ENCODE assay signal across 16 cellular contexts in the genomic region with DNA sequence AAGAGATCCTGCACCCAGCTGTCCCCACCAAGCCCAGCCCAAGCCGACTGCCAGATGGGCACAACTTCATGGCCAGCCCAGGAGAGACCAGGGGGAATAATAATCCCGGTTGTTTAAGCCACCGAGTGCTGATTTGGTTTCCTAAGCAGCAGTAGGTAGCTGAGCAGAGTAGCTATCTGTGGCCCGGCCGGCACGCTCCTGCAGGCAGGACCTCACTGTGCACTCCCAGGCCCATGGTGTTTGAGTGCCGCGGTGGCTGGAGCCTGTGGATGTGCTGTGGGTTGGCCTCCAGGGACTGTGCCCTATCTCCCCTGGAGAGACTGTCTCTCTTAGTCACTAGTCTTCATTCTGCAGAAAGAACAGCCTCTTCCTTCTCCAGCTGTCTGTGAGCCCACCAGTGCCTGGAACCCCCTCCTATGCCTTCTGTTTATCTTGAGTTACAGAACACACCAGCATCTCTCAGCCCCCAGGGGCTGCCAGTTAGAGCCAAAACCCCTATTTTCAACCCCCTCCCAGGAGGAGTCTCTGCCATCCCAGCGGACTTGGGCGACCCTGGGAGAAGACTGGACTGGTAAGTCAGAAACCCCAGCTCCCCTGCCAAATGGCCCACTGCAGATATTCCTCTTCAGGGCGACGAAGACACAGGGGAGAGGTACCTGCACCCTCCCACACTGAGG.
A peak's percentile ranks its signal among the peaks of the same experiment; 100 is the strongest.
DNase-seq lines count a peak whose midpoint lies in the region; ATAC-seq and TF ChIP-seq lines count a peak whose summit lies in the region.
"Had no signal": no experiment of that assay in that cellular context is flagged by ENCODE, and none has a peak within 500 bp of the region (broad histone marks: within the 10 kb centered on the region; RNA-seq: fewer than 3 reads in every experiment).

No MANE protein-coding gene starts in this region.

- 0 out of 2 replicates have a peak, but pooled peaks cover 3% of the 10 kb centered on the region for H3K9me2 ChIP-seq in GM23338 (ENCODE audit: insufficient read depth)

- CTCF ChIA-PET in A673 (lab: Charles Lee), result no interaction called here

- no TSS peak for BruUV-seq in A673 (replicated peaks; lab: Mats Ljungman, UMichigan)

- H3K79me2 ChIP-seq in GM23338 (replicated peaks; ENCODE audit: insufficient read depth), result no peaks in the 10 kb centered on the region

- ATAC-seq in GM23338 (peak; percentile 42), RWPE2 (ENCODE audit: low read depth) (no peak), left cardiac atrium (no peak)
- ATAC-seq: activated T-cell treated with anti-CD3 and anti-CD28 coated beads, Interleukin-2, amount 50 U/mL, for 4 hours had no signal

- H3K27me3 Mint-ChIP-seq in GM23338 (ENCODE audit: insufficient read depth, low read depth, poor library complexity) (peaks cover 5% of the 10 kb centered on the region), mesothelial cell of epicardium (ENCODE audit: low read depth) (peaks cover 3% of the 10 kb centered on the region)
- H3K27me3 Mint-ChIP-seq: memory B cell had no signal

- H4K20me1 ChIP-seq in GM23338 (replicated peaks; ENCODE audit: insufficient read depth), result no peaks in the 10 kb centered on the region

- DNase-seq in A673 (ENCODE audit: low spot score) (peak; percentile 36), GM23338 (ENCODE audit: low spot score) (no peak), RWPE2 (ENCODE audit: low spot score) (peak; percentile 50), mesothelial cell of epicardium (ENCODE audit: low spot score in 2 of 2, unreplicated experiment in 2 of 2) (no peak), Peyer's patch (no peak), DMS153 treated with DMSO at 0.1 percent for 48 hours (lab: John Stamatoyannopoulos, UW; ENCODE audit: unreplicated experiment) (no peak), left cardiac atrium (no peak)
- DNase-seq: activated CD4-positive, CD25-positive, alpha-beta regulatory T cell; activated T-cell treated with anti-CD3 and anti-CD28 coated beads, Interleukin-2, amount 50 U/mL, for 4 hours; cortex of kidney; effector memory CD4-positive, alpha-beta T cell; occipital lobe; SJCRH30; stimulated activated CD4-positive, alpha-beta T cell treated with anti-CD3 and anti-CD28 coated beads, Interleukin-4, amount 100 ng/mL, for 24 hours; tibial artery had no signal

- no peaks in the 10 kb centered on the region for H3F3A ChIP-seq in GM23338 (replicated peaks; ENCODE audit: low read depth)

- H3K4me3 Mint-ChIP-seq in GM23338 (no peak overlapping the region), mesothelial cell of epicardium (peak overlapping the region; percentile 10)
- H3K4me3 Mint-ChIP-seq: activated T-cell treated with anti-CD3 and anti-CD28 coated beads, Interleukin-2, amount 50 U/mL, for 4 hours; memory B cell had no signal

- no peak for TF ChIP-seq POLR2A in Peyer's patch (IDR thresholded peaks at IDR 0.05)

- H3K4me1 Mint-ChIP-seq in GM23338, result peaks cover 29% of the 10 kb centered on the region
- peaks cover 47% of the 10 kb centered on the region for H3K4me1 Mint-ChIP-seq in mesothelial cell of epicardium

- no peaks in the 10 kb centered on the region for H3K9me3 ChIP-seq in A673 (ENCODE audit: low read depth, low read length, poor library complexity, severe bottlenecking)
- no peaks in the 10 kb centered on the region for H3K9me3 ChIP-seq in RWPE2 (ENCODE audit: severe bottlenecking)
- H3K9me3 ChIP-seq in Peyer's patch, result no peaks in the 10 kb centered on the region
- H3K9me3 ChIP-seq: SJCRH30, tibial artery had no signal

- H3K27me3 ChIP-seq in A673 (replicated peaks; ENCODE audit: insufficient read depth, low read depth, low read length, poor library complexity) (no peaks in the 10 kb centered on the region), GM23338 (ENCODE audit: insufficient read depth) (no peaks in the 10 kb centered on the region), RWPE2 (ENCODE audit: insufficient read depth, poor library complexity, severe bottlenecking) (no peaks in the 10 kb centered on the region), Peyer's patch (no peaks in the 10 kb centered on the region)
- H3K27me3 ChIP-seq: SJCRH30 had no signal

- H3K36me3 Mint-ChIP-seq in GM23338 (ENCODE audit: low read depth) (no peaks in the 10 kb centered on the region), mesothelial cell of epicardium (no peaks in the 10 kb centered on the region)

- no peaks in the 10 kb centered on the region for H3K36me3 ChIP-seq in A673 (ENCODE audit: insufficient read depth, low read length, poor library complexity, severe bottlenecking)
- H3K36me3 ChIP-seq in GM23338 (ENCODE audit: insufficient read depth), result no peaks in the 10 kb centered on the region
- H3K36me3 ChIP-seq in RWPE2 (ENCODE audit: low read depth), result no peaks in the 10 kb centered on the region
- H3K36me3 ChIP-seq in Peyer's patch, result no peaks in the 10 kb centered on the region
- H3K36me3 ChIP-seq: SJCRH30, tibial artery had no signal

- peaks cover 15% of the 10 kb centered on the region for H3K4me1 ChIP-seq in A673 (ENCODE audit: insufficient read depth, low read length, poor library complexity, severe bottlenecking)
- peaks cover 14% of the 10 kb centered on the region for H3K4me1 ChIP-seq in GM23338 (ENCODE audit: insufficient read depth)
- no peaks in the 10 kb centered on the region for H3K4me1 ChIP-seq in RWPE2 (ENCODE audit: insufficient read depth, poor library complexity, severe bottlenecking)
- no peaks in the 10 kb centered on the region for H3K4me1 ChIP-seq in Peyer's patch
- H3K4me1 ChIP-seq: SJCRH30, tibial artery had no signal

- no peak for TF ChIP-seq CTCF in A673 (conservative IDR thresholded peaks at IDR 0.05; ENCODE audit: low read depth, low read length)
- TF ChIP-seq CTCF in GM23338 (conservative IDR thresholded peaks at IDR 0.05; ENCODE audit: low read depth in 2 of 2), result no peak
- no peak for TF ChIP-seq CTCF in RWPE2 (IDR thresholded peaks at IDR 0.05; ENCODE audit: poor library complexity, severe bottlenecking)
- TF ChIP-seq CTCF in mesothelial cell of epicardium (IDR thresholded peaks at IDR 0.05; ENCODE audit: unreplicated experiment), result no peak
- no peak for TF ChIP-seq CTCF in Peyer's patch (IDR thresholded peaks at IDR 0.05)

- H3K9me3 Mint-ChIP-seq in GM23338 (no peaks in the 10 kb centered on the region), mesothelial cell of epicardium (no peaks in the 10 kb centered on the region)
- H3K9me3 Mint-ChIP-seq: activated T-cell treated with anti-CD3 and anti-CD28 coated beads, Interleukin-2, amount 50 U/mL, for 4 hours; memory B cell had no signal

- intact Hi-C loops in A673 (cut with micrococcal nuclease; ENCODE audit: unreplicated experiment) (no loop called here), left cardiac atrium (cut with DNase I) (no loop called here)

- H3K27ac ChIP-seq in A673 (ENCODE audit: low read depth, low read length, poor library complexity, severe bottlenecking), result no peak overlapping the region
- 0 out of 2 replicates have a peak overlapping the region, but pooled peaks have one; percentile 61 for H3K27ac ChIP-seq in GM23338 (ENCODE audit: low read depth)
- no peak overlapping the region for H3K27ac ChIP-seq in RWPE2 (ENCODE audit: poor library complexity, severe bottlenecking)
- no peak overlapping the region for H3K27ac ChIP-seq in Peyer's patch
- H3K27ac ChIP-seq: SJCRH30, tibial artery had no signal

- H3K27ac Mint-ChIP-seq in GM23338, result no peak overlapping the region
- peak overlapping the region; percentile 91 for H3K27ac Mint-ChIP-seq in mesothelial cell of epicardium
- H3K27ac Mint-ChIP-seq: memory B cell had no signal

- peak overlapping the region; percentile 69 for H2AFZ ChIP-seq in GM23338

- POLR2A ChIA-PET in A673 (lab: Charles Lee; ENCODE audit: low non-redundant PET), result no interaction called here

- no peak overlapping the region for H3K4me3 ChIP-seq in A673 (ENCODE audit: low read depth, low read length, poor library complexity, severe bottlenecking)
- no peak overlapping the region for H3K4me3 ChIP-seq in GM23338
- no peak overlapping the region for H3K4me3 ChIP-seq in RWPE2 (ENCODE audit: severe bottlenecking)
- H3K4me3 ChIP-seq in Peyer's patch, result no peak overlapping the region
- H3K4me3 ChIP-seq: SJCRH30, tibial artery had no signal

- H3K4me2 ChIP-seq in GM23338, result 0 out of 2 replicates have a peak overlapping the region, but pooled peaks have one; percentile 43

TF ChIP-seq in GM23338, 12 proteins besides CTCF, POLR2A, EP300 and RAD21 (continues in another document):
- TF ChIP-seq CREB1 (CRISPR knock-in tag; IDR thresholded peaks at IDR 0.05; ENCODE audit: low read depth) (no peak), ZNF331 (CRISPR knock-in tag; IDR thresholded peaks at IDR 0.05; ENCODE audit: low read depth) (no peak), POLR2AphosphoS5 (IDR thresholded peaks at IDR 0.05; ENCODE audit: low read depth) (no peak), NANOG (IDR thresholded peaks at IDR 0.05; ENCODE audit: borderline replicate concordance) (no peak), JUNB (IDR thresholded peaks at IDR 0.05; ENCODE audit: unreplicated experiment) (no peak), ZNF114 (CRISPR knock-in tag; IDR thresholded peaks at IDR 0.05) (no peak)
- TF ChIP-seq, protein P1, sequence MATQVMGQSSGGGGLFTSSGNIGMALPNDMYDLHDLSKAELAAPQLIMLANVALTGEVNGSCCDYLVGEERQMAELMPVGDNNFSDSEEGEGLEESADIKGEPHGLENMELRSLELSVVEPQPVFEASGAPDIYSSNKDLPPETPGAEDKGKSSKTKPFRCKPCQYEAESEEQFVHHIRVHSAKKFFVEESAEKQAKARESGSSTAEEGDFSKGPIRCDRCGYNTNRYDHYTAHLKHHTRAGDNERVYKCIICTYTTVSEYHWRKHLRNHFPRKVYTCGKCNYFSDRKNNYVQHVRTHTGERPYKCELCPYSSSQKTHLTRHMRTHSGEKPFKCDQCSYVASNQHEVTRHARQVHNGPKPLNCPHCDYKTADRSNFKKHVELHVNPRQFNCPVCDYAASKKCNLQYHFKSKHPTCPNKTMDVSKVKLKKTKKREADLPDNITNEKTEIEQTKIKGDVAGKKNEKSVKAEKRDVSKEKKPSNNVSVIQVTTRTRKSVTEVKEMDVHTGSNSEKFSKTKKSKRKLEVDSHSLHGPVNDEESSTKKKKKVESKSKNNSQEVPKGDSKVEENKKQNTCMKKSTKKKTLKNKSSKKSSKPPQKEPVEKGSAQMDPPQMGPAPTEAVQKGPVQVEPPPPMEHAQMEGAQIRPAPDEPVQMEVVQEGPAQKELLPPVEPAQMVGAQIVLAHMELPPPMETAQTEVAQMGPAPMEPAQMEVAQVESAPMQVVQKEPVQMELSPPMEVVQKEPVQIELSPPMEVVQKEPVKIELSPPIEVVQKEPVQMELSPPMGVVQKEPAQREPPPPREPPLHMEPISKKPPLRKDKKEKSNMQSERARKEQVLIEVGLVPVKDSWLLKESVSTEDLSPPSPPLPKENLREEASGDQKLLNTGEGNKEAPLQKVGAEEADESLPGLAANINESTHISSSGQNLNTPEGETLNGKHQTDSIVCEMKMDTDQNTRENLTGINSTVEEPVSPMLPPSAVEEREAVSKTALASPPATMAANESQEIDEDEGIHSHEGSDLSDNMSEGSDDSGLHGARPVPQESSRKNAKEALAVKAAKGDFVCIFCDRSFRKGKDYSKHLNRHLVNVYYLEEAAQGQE (IDR thresholded peaks at IDR 0.05; ENCODE audit: unreplicated experiment), result no peak

Comparison
In these comparisons a context has a peak if more than half of its experiments do, and no peak if none do; other contexts are left out.
1. DNase-seq: peak in A673 (single experiment) and RWPE2 (single experiment); none in GM23338 (single experiment), mesothelial cell of epicardium (0 of 2), Peyer's patch (0 of 3), DMS153 treated with DMSO at 0.1 percent for 48 hours (single experiment) and left cardiac atrium (single experiment).